In the genomic region with DNA sequence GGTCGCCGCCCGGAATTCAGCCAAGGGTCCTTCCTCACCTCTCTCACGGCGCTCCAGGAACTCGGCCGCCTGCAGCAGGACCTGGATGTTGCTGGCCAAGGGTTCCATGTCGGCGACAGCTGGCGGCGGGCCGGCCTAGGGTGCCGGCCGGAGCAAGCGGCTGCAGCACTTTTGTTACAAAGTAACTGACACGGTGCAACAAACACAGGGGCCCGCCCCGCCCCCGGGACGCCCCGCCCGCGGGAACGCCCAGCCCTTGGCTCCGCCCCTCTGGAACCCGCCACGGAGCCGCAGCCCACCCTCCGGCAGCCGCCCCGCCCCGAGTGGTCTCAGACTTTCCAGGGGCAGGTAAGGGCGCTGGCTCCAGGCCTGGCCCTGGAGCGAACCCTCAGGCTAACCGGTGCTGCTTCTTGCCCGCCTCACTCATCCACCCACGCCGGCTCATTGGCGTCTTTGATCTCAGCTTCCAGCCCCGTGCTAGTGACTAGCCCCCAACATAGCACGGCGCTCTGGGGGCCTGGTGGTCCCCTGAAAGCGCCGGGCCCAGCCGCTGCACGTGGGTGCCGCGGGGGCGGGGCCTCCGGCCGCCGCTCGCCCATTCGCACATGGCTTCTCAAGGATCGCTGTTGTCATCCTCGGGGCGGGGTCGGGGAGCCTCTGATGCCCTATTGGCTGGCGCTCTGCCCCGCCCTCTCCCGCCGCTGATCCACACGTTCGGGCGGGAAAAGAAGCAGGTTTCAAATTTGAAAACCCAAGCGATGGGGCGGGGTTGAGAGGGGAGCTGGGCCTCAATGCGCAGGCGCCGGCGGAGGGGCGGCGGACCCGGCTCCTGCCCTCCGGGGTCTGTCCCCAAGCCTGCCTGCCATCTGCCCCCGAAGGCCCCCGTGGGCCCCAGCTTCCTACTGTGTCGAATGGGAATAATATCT, we compare ENCODE assay signal across 8 cellular contexts. TPM values are rescaled to one million over a fixed set of nuclear protein-coding genes. Genes with fewer than 3 reads are reported as not detected.
DNase-seq lines count a peak whose midpoint lies in the region; ATAC-seq, FAIRE-seq and TF ChIP-seq lines count a peak whose summit lies in the region.

A gene with protein sequence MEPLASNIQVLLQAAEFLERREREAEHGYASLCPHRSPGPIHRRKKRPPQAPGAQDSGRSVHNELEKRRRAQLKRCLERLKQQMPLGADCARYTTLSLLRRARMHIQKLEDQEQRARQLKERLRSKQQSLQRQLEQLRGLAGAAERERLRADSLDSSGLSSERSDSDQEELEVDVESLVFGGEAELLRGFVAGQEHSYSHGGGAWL (minus strand): TSS at position 176 of the 926 bp plus-strand sequence. CDS start 68 bp downstream, at position 108.

- peak within 1 kb of the TSS; percentile 96 for H4K8ac ChIP-seq in H1 (ENCODE audit: extremely low read depth, insufficient read depth, low read length)

- peak within 1 kb of the TSS; percentile 1 for H3K56ac ChIP-seq in H1 (replicated peaks; ENCODE audit: insufficient read length, low read depth, low read length)

- peak within 1 kb of the TSS; percentile 97 to 99 for H3K4me2 ChIP-seq in H1 (ENCODE audit: insufficient read depth in 1 of 2, low read depth in 2 of 2, low read length in 2 of 2)

- H3K27me3 ChIP-seq in HUES48 (ENCODE audit: control insufficient read depth, insufficient read depth, low read length) = no peaks in the 10 kb centered on the region
- no peaks in the 10 kb centered on the region for H3K27me3 ChIP-seq in H1 (replicated peaks in 1 of 4; ENCODE audit: control insufficient read depth in 3 of 4, extremely low read depth in 1 of 4, insufficient read depth in 3 of 4, low read length in 3 of 4)

- no peaks in the 10 kb centered on the region for H3K79me2 ChIP-seq in H1 (ENCODE audit: control insufficient read depth in 1 of 2, insufficient read depth in 2 of 2, low read length in 2 of 2)

- peak within 1 kb of the TSS; percentile 96; the same call in 1 of the 2 replicates for H2BK5ac ChIP-seq in H1 (ENCODE audit: low read depth, low read length)

- TF ChIP-seq CTCF in H1 (IDR thresholded peaks at IDR 0.05; ENCODE audit: control extremely low read depth in 1 of 3, insufficient read depth in 1 of 3, low read depth in 1 of 3, low read length in 3 of 3) (no peak), mesothelial cell of epicardium (IDR thresholded peaks at IDR 0.05; ENCODE audit: unreplicated experiment) (no peak)

- 1% methylated on average over 39 of the region's 78 CpGs; no CpG with 5 or more reads in 1 of the 2 experiments for WGBS in H1 (ENCODE audit: extremely low coverage in 1 of 2, insufficient coverage in 1 of 2, insufficient read length in 1 of 2, insufficient replicate concordance in 2 of 2, low coverage in 1 of 2, low lambda C conversion rate in 2 of 2, missing lambda C conversion rate in 1 of 2), 2 experiments

- peaks cover 17% of the 10 kb centered on the region for H3K4me1 Mint-ChIP-seq in mesothelial cell of epicardium

- 0 out of 2 replicates have a peak, but pooled peaks cover under 1% of the 10 kb centered on the region for H3K36me3 ChIP-seq in HUES48 (ENCODE audit: control insufficient read depth, insufficient read depth, low read length)
- peaks cover 0 to under 1% (median under 1%) of the 10 kb centered on the region in 4 experiments; a peak in 5 of 8 replicates for H3K36me3 ChIP-seq in H1 (ENCODE audit: control insufficient read depth in 2 of 4, insufficient read depth in 4 of 4, low read length in 3 of 4)

- H3K27ac Mint-ChIP-seq in mesothelial cell of epicardium = peak within 1 kb of the TSS; percentile 79

- CTCF ChIA-PET in H1 (lab: Charles Lee; ENCODE audit: partially characterized antibody) = interaction anchor here (0.6 to 16.6 kb wide), 11 partner anchors 12 to 199 kb away, joined by 3 to 251 read pairs (median 4); no protein-coding TSS in a partner anchor

- no peak within 1 kb of the TSS for H3K14ac ChIP-seq in H1 (ENCODE audit: insufficient read length)

- no peak for TF ChIP-seq RAD21 in H1 (IDR thresholded peaks at IDR 0.05 in 1 of 2, conservative IDR thresholded peaks at IDR 0.05 in 1 of 2; ENCODE audit: low read depth in 2 of 2, low read length in 2 of 2)

- peak; percentile 75 for ATAC-seq in GM21423 (IDR thresholded peaks at IDR 0.05; ENCODE audit: unreplicated experiment)

- H4K5ac ChIP-seq in H1 (ENCODE audit: insufficient read length, low read depth, low read length) = peak within 1 kb of the TSS; percentile 75

- POLR2A ChIA-PET in H1 (lab: Charles Lee; ENCODE audit: partially characterized antibody) = interaction anchor here (0.6 to 6.0 kb wide), 24 partner anchors 10 to 199 kb away, joined by 3 to 26 read pairs (median 4); a partner anchor contains a TSS

- peak; percentile 95 for DNase-seq in D341Med (ENCODE audit: low spot score)
- DNase-seq in NOMO-1 treated with dmso at 0.1 percent for 144 hours (lab: John Stamatoyannopoulos, UW; ENCODE audit: unreplicated experiment) = peak; percentile 97
- DNase-seq in activated CD8-positive, alpha-beta memory T cell treated with anti-CD3 and anti-CD28 coated beads for 4 hours (ENCODE audit: low read depth in 2 of 2) = peak; percentile 89 to 91
- peak; percentile 95 to 98 for DNase-seq in H1 (ENCODE audit: low read depth in 1 of 2, low spot score in 2 of 2)
- peak; percentile 95 to 96 for DNase-seq in mesothelial cell of epicardium (ENCODE audit: low spot score in 2 of 2, unreplicated experiment in 2 of 2)
- DNase-seq in stimulated activated CD8-positive, alpha-beta memory T cell treated with anti-CD3 and anti-CD28 coated beads, Interleukin-15, amount 100 ng/mL, for 24 hours (ENCODE audit: low read depth) = peak; percentile 83

- TF ChIP-seq EP300 in H1 (IDR thresholded peaks at IDR 0.05; ENCODE audit: borderline replicate concordance in 1 of 2, low read depth in 2 of 2, low read length in 2 of 2) = no peak

- H3K4me1 ChIP-seq in HUES48 (ENCODE audit: control insufficient read depth, insufficient read depth, low read length) (peaks cover 9% of the 10 kb centered on the region; the same call in 1 of the 2 replicates), H1 (replicated peaks in 1 of 4; ENCODE audit: control insufficient read depth in 3 of 4, insufficient read depth in 4 of 4, low read length in 3 of 4) (peaks cover 0 to 19% (median 14%) of the 10 kb centered on the region in 4 experiments; a peak in 6 of 7 replicates)

- H3K27ac ChIP-seq in HUES48 (ENCODE audit: low read depth, low read length) (peak within 1 kb of the TSS; percentile 89), H1 (ENCODE audit: low read depth, low read length) (peak within 1 kb of the TSS; percentile 89)

- TF ChIP-seq POLR2A in H1 (IDR thresholded peaks at IDR 0.05; ENCODE audit: control extremely low read depth in 1 of 2, low read depth in 2 of 2, low read length in 2 of 2) = peak in 1 of 2 experiments; percentile 60; a peak in 2 of 3 replicates

- no peaks in the 10 kb centered on the region for H3K27me3 Mint-ChIP-seq in mesothelial cell of epicardium (ENCODE audit: low read depth)

- peak within 1 kb of the TSS; percentile 98 for H4K91ac ChIP-seq in H1 (replicated peaks; ENCODE audit: insufficient read length, low read length)

- H2AFZ ChIP-seq in H1 (ENCODE audit: low read length) = 0 out of 2 replicates have a peak within 1 kb of the TSS, but pooled peaks have one; percentile 11

- no peak within 1 kb of the TSS for H3K4ac ChIP-seq in H1 (replicated peaks; ENCODE audit: insufficient read length, low read depth, low read length)

- H3K9me3 ChIP-seq in HUES48 (ENCODE audit: control insufficient read depth, insufficient read depth, low read length) (no peaks in the 10 kb centered on the region), H1 (ENCODE audit: insufficient read depth in 2 of 2, low read depth in 1 of 2, low read length in 1 of 2) (no peaks in the 10 kb centered on the region)

- H4K20me1 ChIP-seq in H1 (replicated peaks in 1 of 2; ENCODE audit: control insufficient read depth in 1 of 2, insufficient read depth in 2 of 2, low read length in 2 of 2) = peaks cover 0 to 8% of the 10 kb centered on the region in 2 experiments

- H2AK5ac ChIP-seq in H1 (ENCODE audit: low read depth, low read length) = no peak within 1 kb of the TSS

- FAIRE-seq in H1 (lab: Jason Lieb, UNC) = no peak

- H2BK15ac ChIP-seq in H1 (ENCODE audit: low read length) = peak within 1 kb of the TSS; percentile 24; the same call in 1 of the 2 replicates

- no peak within 1 kb of the TSS for H3K23ac ChIP-seq in H1 (ENCODE audit: insufficient read length)

- H3K23me2 ChIP-seq in H1 (ENCODE audit: low read depth, low read length) = peaks cover 11% of the 10 kb centered on the region

- H2BK120ac ChIP-seq in H1 (replicated peaks; ENCODE audit: low read depth, low read length) = no peak within 1 kb of the TSS

- H3K9ac ChIP-seq in HUES48 (ENCODE audit: low read depth, low read length) (peak within 1 kb of the TSS; percentile 85), H1 (replicated peaks in 1 of 4; ENCODE audit: extremely low read depth in 1 of 4, low read depth in 3 of 4, low read length in 3 of 4) (peak within 1 kb of the TSS; percentile 54 to 84 (median 72))

- H3K4me3 ChIP-seq in HUES48 (ENCODE audit: low read depth, low read length) (peak within 1 kb of the TSS; percentile 62), H1 (ENCODE audit: extremely low read depth in 1 of 4, insufficient read depth in 2 of 4, low read depth in 3 of 4, low read length in 4 of 4) (peak within 1 kb of the TSS; percentile 52 to 75 (median 67))

- peak within 1 kb of the TSS; percentile 97 for H3K18ac ChIP-seq in H1 (ENCODE audit: extremely low read depth, low read length)

- no peaks in the 10 kb centered on the region for H3K9me3 Mint-ChIP-seq in mesothelial cell of epicardium

- H3K4me3 Mint-ChIP-seq in mesothelial cell of epicardium = peak within 1 kb of the TSS; percentile 79

- H3K36me3 Mint-ChIP-seq in mesothelial cell of epicardium = peaks cover 2% of the 10 kb centered on the region

- H2BK20ac ChIP-seq in H1 (ENCODE audit: low read length) = no peak within 1 kb of the TSS

- H2BK12ac ChIP-seq in H1 (ENCODE audit: low read depth, low read length) = peak within 1 kb of the TSS; percentile 60; the same call in 1 of the 2 replicates

- H3K79me1 ChIP-seq in H1 (ENCODE audit: low read depth, low read length) = no peaks in the 10 kb centered on the region

TF ChIP-seq in H1, 55 proteins besides CTCF, POLR2A, EP300 and RAD21 (continues in another document):
- TF ChIP-seq CTBP2 (IDR thresholded peaks at IDR 0.05; ENCODE audit: borderline replicate concordance, insufficient read depth, insufficient read length, low read length) = no peak
- 0 out of 2 replicates have a peak, but pooled peaks have one; percentile 37 for TF ChIP-seq RBBP5 (IDR thresholded peaks at IDR 0.05; ENCODE audit: borderline replicate concordance, low read depth, low read length)

RNA-seq across cellular contexts. Expression of the gene that starts here (rescaled TPM):
- 7.7 and 10.3 TPM in 2 replicates for total RNA-seq in H1 (2021; fragmentation: NEBNext Ultra II Directional; extraction: Animal tissue kit (Norgen Biotek cat#: 25700))
- 6.5 and 10.3 TPM in 2 replicates for polyA plus RNA-seq in H1 (2011; rRNA removed)
- 10.7 TPM for polyA plus RNA-seq in H1 (2011; cell fraction: cytosol; rRNA removed)
- 27.9 TPM for polyA plus RNA-seq in H1 (2011; cell fraction: nucleus; rRNA removed)
- 3.9 to 8.1 TPM (median 7.3 TPM) in 4 replicates for polyA plus RNA-seq in H1 (2012, experiment 1 of 2)
- 5.9 TPM for polyA plus RNA-seq in H1 (2012, experiment 2 of 2)
- 5.5 TPM for polyA plus RNA-seq in H1 (2013, experiment 1 of 2)
- 4.8 TPM for polyA plus RNA-seq in H1 (2013, experiment 2 of 2)
- polyA minus RNA-seq in H1 (2011; rRNA and poly(A)+ RNA removed) = 0.78 and 1.5 TPM in 2 replicates
- 4.9 TPM for polyA minus RNA-seq in H1 (2011; cell fraction: cytosol; rRNA and poly(A)+ RNA removed)
- 7.6 TPM for polyA minus RNA-seq in H1 (2011; cell fraction: nucleus; rRNA and poly(A)+ RNA removed)
- 18.4 to 19.8 TPM (median 19.2 TPM) in 3 replicates for total RNA-seq in mesothelial cell of epicardium

Comparison
In these comparisons a context has a peak if more than half of its experiments do, and no peak if none do; other contexts are left out.
1. Peak in every context shown above with its lines: DNase-seq, ATAC-seq, H3K4me3 ChIP-seq and H3K27ac ChIP-seq.